In the genomic region with DNA sequence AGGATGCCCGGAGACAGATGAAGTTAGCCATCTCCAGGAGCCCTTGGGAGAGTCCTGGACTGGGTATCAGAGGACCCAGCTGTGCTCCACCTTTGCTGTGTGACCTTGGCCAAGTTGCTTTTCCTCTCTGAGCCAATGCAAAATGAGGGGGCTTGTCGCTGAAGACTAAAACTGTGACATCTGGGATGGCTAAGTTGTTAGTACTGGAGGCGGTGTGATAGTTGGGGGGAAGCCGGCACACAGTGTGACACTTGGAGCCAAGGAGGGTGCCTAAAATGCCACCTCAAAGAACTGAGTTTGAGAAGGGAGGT, we compare ENCODE assay signal across 11 cellular contexts. TPM values are rescaled to one million over a fixed set of nuclear protein-coding genes. Genes with fewer than 3 reads are reported as not detected.
DNase-seq lines count a peak whose midpoint lies in the region; ATAC-seq and TF ChIP-seq lines count a peak whose summit lies in the region.
"Had no signal": no experiment of that assay in that cellular context is flagged by ENCODE, and none has a peak within 500 bp of the region (broad histone marks: within the 10 kb centered on the region; RNA-seq: fewer than 3 reads in every experiment).

No MANE protein-coding gene starts in this region.

- intact Hi-C loops in ovary (cut with DNase I), result no loop called here

- TF ChIP-seq POLR2A in gastroesophageal sphincter (IDR thresholded peaks at IDR 0.05), result no peak
- TF ChIP-seq POLR2A in ovary (IDR thresholded peaks at IDR 0.05), result no peak

- H3K9me3 ChIP-seq in BE2C (no peaks in the 10 kb centered on the region), SJSA1 (replicated peaks) (no peaks in the 10 kb centered on the region), gastroesophageal sphincter (no peaks in the 10 kb centered on the region), ovary (no peaks in the 10 kb centered on the region)

- TF ChIP-seq EP300 in gastroesophageal sphincter (IDR thresholded peaks at IDR 0.05), result no peak
- no peak for TF ChIP-seq EP300 in ovary (IDR thresholded peaks at IDR 0.05)

- no peak for DNase-seq in BE2C
- DNase-seq in SJSA1 (ENCODE audit: low read depth in 1 of 2, low spot score in 2 of 2), result no peak
- DNase-seq in ovary, result no peak
- DNase-seq in GOT3 (lab: John Stamatoyannopoulos, UW), result no peak
- no peak for DNase-seq in HK-2 (ENCODE audit: unreplicated experiment)
- no peak for DNase-seq in cerebellar nuclear complex (lab: John Stamatoyannopoulos, UW)
- no peak for DNase-seq in germinal center (ENCODE audit: low spot score)
- DNase-seq: activated CD4-positive, alpha-beta T cell treated with anti-CD3 and anti-CD28 coated beads, Interleukin-2, amount 50 U/mL, for 48 hours had no signal

- TF ChIP-seq CTCF in BE2C (IDR thresholded peaks at IDR 0.05; ENCODE audit: low read depth, low read length) (no peak), gastroesophageal sphincter (IDR thresholded peaks at IDR 0.05) (no peak), ovary (IDR thresholded peaks at IDR 0.05) (no peak)

- H3K27me3 ChIP-seq in BE2C (no peaks in the 10 kb centered on the region), SJSA1 (replicated peaks) (no peaks in the 10 kb centered on the region), gastroesophageal sphincter (no peaks in the 10 kb centered on the region), ovary (no peaks in the 10 kb centered on the region)

- peaks cover 15% of the 10 kb centered on the region for H3K4me1 ChIP-seq in BE2C
- H3K4me1 ChIP-seq in SJSA1 (replicated peaks), result peaks cover 6% of the 10 kb centered on the region
- H3K4me1 ChIP-seq in gastroesophageal sphincter, result peaks cover 0 to 20% (median 13%) of the 10 kb centered on the region in 3 donors
- H3K4me1 ChIP-seq in ovary (ENCODE audit: insufficient read depth), result peaks cover 3% of the 10 kb centered on the region

- H3K36me3 ChIP-seq in BE2C (no peaks in the 10 kb centered on the region), SJSA1 (no peaks in the 10 kb centered on the region), gastroesophageal sphincter (no peaks in the 10 kb centered on the region), ovary (no peaks in the 10 kb centered on the region)

- H3K4me3 ChIP-seq in BE2C (ENCODE audit: low read depth, low read length) (peak overlapping the region; percentile 61), SJSA1 (peak overlapping the region; percentile 26; the same call in 1 of the 2 replicates), gastroesophageal sphincter (peak overlapping the region; percentile 28 to 48), ovary (peak overlapping the region; percentile 36)
- H3K4me3 ChIP-seq: GM12878 had no signal

- ATAC-seq in gastroesophageal sphincter, result no peak
- ATAC-seq: GM12878 had no signal

- WGBS in gastroesophageal sphincter (ENCODE audit: low coverage in 1 of 2), 2 donors, result 56% methylated on average over 1 of the region's 4 CpGs; no CpG with 5 or more reads in 1 of the 2 donors
- WGBS in ovary, 3 donors, result 52 to 72% (median 54%) methylated on average over 4 of the region's 4 CpGs

- no peak overlapping the region for H3K27ac ChIP-seq in SJSA1
- H3K27ac ChIP-seq in gastroesophageal sphincter, result peak overlapping the region in 3 of 4 donors; percentile 51 to 67 (median 54)
- no peak overlapping the region for H3K27ac ChIP-seq in ovary

RNA-seq across cellular contexts. Expression of a gene that starts 0.5 kb away (rescaled TPM):
- 44.3 TPM for polyA plus RNA-seq in BE2C (2012; ENCODE audit: insufficient read depth, insufficient read length, low read depth)
- total RNA-seq in SJSA1 (2014; rRNA removed; shearing (Covaris generic)), result 0.13 and 0.21 TPM in 2 replicates
- total RNA-seq in gastroesophageal sphincter (1 to 10 TPM in 3 of 4 donors, under 1 TPM in 1; 0.54 to 5.3 (median 2.1) TPM), ovary (1 to 10 TPM in 5 of 7 donors, under 1 TPM in 2; 0.63 to 3.1 (median 1.5) TPM)
- polyA plus RNA-seq in ovary, result under 1 TPM; 0.65 to 0.67 TPM

RNA-seq across cellular contexts. Expression of a gene that starts 15.9 kb away (rescaled TPM):
- polyA plus RNA-seq in BE2C (2012; ENCODE audit: insufficient read depth, insufficient read length, low read depth), result 21.5 TPM
- 373 and 601 TPM in 2 replicates for total RNA-seq in SJSA1 (2014; rRNA removed; shearing (Covaris generic))
- 1,000 to 10,000 TPM in 3 of 4 donors, 100 to 1,000 TPM in 1; 941 to 2,300 (median 1,432) TPM for total RNA-seq in gastroesophageal sphincter
- 100 to 1,000 TPM; 229 to 678 (median 306) TPM for total RNA-seq in ovary
- polyA plus RNA-seq in ovary, result 100 to 1,000 TPM in 1 of 2 donors, 10 to 100 TPM in 1; 25.7 to 433 TPM

RNA-seq across cellular contexts. Expression of a gene that starts 17.1 kb away (rescaled TPM):
- not detected for polyA plus RNA-seq in BE2C (2012; ENCODE audit: insufficient read depth, insufficient read length, low read depth)
- not detected in 2 replicates for total RNA-seq in SJSA1 (2014; rRNA removed; shearing (Covaris generic))
- total RNA-seq in gastroesophageal sphincter (under 1 TPM in 3 of 4 donors, not detected in 1; 0.12 to 0.47 (median 0.22) TPM), ovary (under 1 TPM in 1 of 7 donors, not detected in 6; 0.13 TPM)
- not detected for polyA plus RNA-seq in ovary
- total RNA-seq: GM12878, omental fat pad had no signal

RNA-seq across cellular contexts. Expression of a gene that starts 36.7 kb away (rescaled TPM):
- 35.2 TPM for polyA plus RNA-seq in BE2C (2012; ENCODE audit: insufficient read depth, insufficient read length, low read depth)
- 25.4 and 34.8 TPM in 2 replicates for total RNA-seq in SJSA1 (2014; rRNA removed; shearing (Covaris generic))
- total RNA-seq in gastroesophageal sphincter (10 to 100 TPM; 47.9 to 66.9 (median 62.5) TPM), ovary (10 to 100 TPM; 17.0 to 39.5 (median 33.2) TPM)
- polyA plus RNA-seq in ovary, result 10 to 100 TPM; 23.3 to 52.5 TPM

RNA-seq across cellular contexts. Expression of a gene that starts 42.1 kb away (rescaled TPM):
- polyA plus RNA-seq in BE2C (2012; ENCODE audit: insufficient read depth, insufficient read length, low read depth), result 85.8 TPM
- 121 and 155 TPM in 2 replicates for total RNA-seq in SJSA1 (2014; rRNA removed; shearing (Covaris generic))
- total RNA-seq in gastroesophageal sphincter (1,000 to 10,000 TPM in 2 of 4 donors, 100 to 1,000 TPM in 2; 900 to 1,687 (median 1,274) TPM), ovary (100 to 1,000 TPM in 3 of 7 donors, 10 to 100 TPM in 4; 39.9 to 238 (median 87.6) TPM)
- 10 to 100 TPM; 23.1 to 61.2 TPM for polyA plus RNA-seq in ovary

Comparison
In these comparisons a context has a peak if more than half of its experiments do, and no peak if none do; other contexts are left out.
1. H3K27ac ChIP-seq: peak in gastroesophageal sphincter (3 of 4); none in SJSA1 (single experiment) and ovary (0 of 2).
2. Peak in every context shown above with its lines, with median percentiles within 50 percentile points of each other: H3K4me3 ChIP-seq.